8 cellular contexts compared by ENCODE assay signal in the genomic region with DNA sequence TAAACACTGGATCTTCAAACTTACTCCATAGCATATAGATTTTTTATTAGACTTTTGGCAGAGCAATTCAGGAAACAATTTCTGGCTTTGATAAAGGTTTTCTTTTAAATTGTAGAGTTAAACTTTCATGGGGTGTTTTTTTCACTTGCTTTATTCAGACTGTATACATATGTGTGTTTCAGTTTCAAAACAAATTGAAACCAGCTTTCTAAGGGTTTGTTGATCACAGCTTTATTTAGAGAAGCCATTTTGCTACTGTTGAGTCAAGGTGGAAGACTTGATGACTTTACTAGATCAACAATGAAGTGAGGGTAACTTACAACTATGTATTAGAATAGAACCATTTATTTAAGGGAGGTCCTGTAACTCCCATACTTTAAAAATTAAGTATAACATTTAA. TPM values are rescaled to one million over a fixed set of nuclear protein-coding genes. Genes with fewer than 3 reads are reported as not detected.
A peak's percentile ranks its signal among the peaks of the same experiment; 100 is the strongest.
DNase-seq lines count a peak whose midpoint lies in the region; ATAC-seq lines count a peak whose summit lies in the region.

No MANE protein-coding gene starts in this region.

- ATAC-seq in HG02870 (IDR thresholded peaks at IDR 0.05; ENCODE audit: unreplicated experiment), result peak; percentile 61
- peak; percentile 78 for ATAC-seq in stimulated activated effector memory CD8-positive, alpha-beta T cell treated with anti-CD3 and anti-CD28 coated beads, Interleukin-12 subunit alpha, Interleukin-12 subunit beta, amount 100 ng/mL, for 72 hours

- H3K4me3 Mint-ChIP-seq in activated naive CD4-positive, alpha-beta T cell treated with anti-CD3 and anti-CD28 coated beads for 36 hours, result peak overlapping the region; percentile 42
- peak overlapping the region; percentile 90 for H3K4me3 Mint-ChIP-seq in T-helper 1 cell treated with Interleukin-12 subunit alpha and Interleukin-12 subunit beta and Interleukin-4 antibody, amounts not matched to agents 30 μg/mL and 1 μg/mL, for 36 hours
- peak overlapping the region; percentile 82 for H3K4me3 Mint-ChIP-seq in stimulated activated effector memory CD8-positive, alpha-beta T cell treated with anti-CD3 and anti-CD28 coated beads, Interleukin-12 subunit alpha, Interleukin-12 subunit beta, amount 100 ng/mL, for 72 hours

- DNase-seq in activated naive CD4-positive, alpha-beta T cell treated with anti-CD3 and anti-CD28 coated beads for 36 hours, result no peak
- no peak for DNase-seq in activated naive CD4-positive, alpha-beta T cell treated with anti-CD3 and anti-CD28 coated beads, Interleukin-2, amount 50 U/mL, for 16 hours
- DNase-seq in stimulated activated effector memory CD8-positive, alpha-beta T cell treated with anti-CD3 and anti-CD28 coated beads, Interleukin-12 subunit alpha, Interleukin-12 subunit beta, amount 100 ng/mL, for 72 hours (ENCODE audit: low spot score in 2 of 2), result no peak
- DNase-seq in NCI-H1417 (lab: John Stamatoyannopoulos, UW) (no peak), RKO (ENCODE audit: low spot score) (no peak), GOT3 (lab: John Stamatoyannopoulos, UW) (no peak)

- CTCF ChIA-PET in activated naive CD4-positive, alpha-beta T cell treated with anti-CD3 and anti-CD28 coated beads for 36 hours (lab: Charles Lee), result interaction anchor here (0.6 to 0.7 kb wide), 2 partner anchors 17 to 186 kb away, joined by 3 to 8 read pairs; no protein-coding TSS in a partner anchor

- no peaks in the 10 kb centered on the region for H3K27me3 Mint-ChIP-seq in activated naive CD4-positive, alpha-beta T cell treated with anti-CD3 and anti-CD28 coated beads for 36 hours (ENCODE audit: low read depth)
- peaks cover 10% of the 10 kb centered on the region for H3K27me3 Mint-ChIP-seq in T-helper 1 cell treated with Interleukin-12 subunit alpha and Interleukin-12 subunit beta and Interleukin-4 antibody, amounts not matched to agents 30 μg/mL and 1 μg/mL, for 36 hours (ENCODE audit: low read depth)

- H3K9me3 Mint-ChIP-seq in activated naive CD4-positive, alpha-beta T cell treated with anti-CD3 and anti-CD28 coated beads for 36 hours, result no peaks in the 10 kb centered on the region
- H3K9me3 Mint-ChIP-seq in T-helper 1 cell treated with Interleukin-12 subunit alpha and Interleukin-12 subunit beta and Interleukin-4 antibody, amounts not matched to agents 30 μg/mL and 1 μg/mL, for 36 hours, result no peaks in the 10 kb centered on the region
- no peaks in the 10 kb centered on the region for H3K9me3 Mint-ChIP-seq in stimulated activated effector memory CD8-positive, alpha-beta T cell treated with anti-CD3 and anti-CD28 coated beads, Interleukin-12 subunit alpha, Interleukin-12 subunit beta, amount 100 ng/mL, for 72 hours

- intact Hi-C loops in activated naive CD4-positive, alpha-beta T cell treated with anti-CD3 and anti-CD28 coated beads for 36 hours (cut with micrococcal nuclease), result loop anchor here (2.0 to 10.0 kb wide), 3 partner anchors 13 to 1853 kb away; partner anchors contain the start of gene TOP2B

- H3K27ac Mint-ChIP-seq in activated naive CD4-positive, alpha-beta T cell treated with anti-CD3 and anti-CD28 coated beads for 36 hours, result no peak overlapping the region
- peak overlapping the region; percentile 95 for H3K27ac Mint-ChIP-seq in T-helper 1 cell treated with Interleukin-12 subunit alpha and Interleukin-12 subunit beta and Interleukin-4 antibody, amounts not matched to agents 30 μg/mL and 1 μg/mL, for 36 hours
- H3K27ac Mint-ChIP-seq in stimulated activated effector memory CD8-positive, alpha-beta T cell treated with anti-CD3 and anti-CD28 coated beads, Interleukin-12 subunit alpha, Interleukin-12 subunit beta, amount 100 ng/mL, for 72 hours, result peak overlapping the region; percentile 97

- peaks cover 10% of the 10 kb centered on the region for H3K36me3 Mint-ChIP-seq in activated naive CD4-positive, alpha-beta T cell treated with anti-CD3 and anti-CD28 coated beads for 36 hours (ENCODE audit: low read depth)
- peaks cover 41% of the 10 kb centered on the region for H3K36me3 Mint-ChIP-seq in T-helper 1 cell treated with Interleukin-12 subunit alpha and Interleukin-12 subunit beta and Interleukin-4 antibody, amounts not matched to agents 30 μg/mL and 1 μg/mL, for 36 hours (ENCODE audit: low read depth)
- H3K36me3 Mint-ChIP-seq in stimulated activated effector memory CD8-positive, alpha-beta T cell treated with anti-CD3 and anti-CD28 coated beads, Interleukin-12 subunit alpha, Interleukin-12 subunit beta, amount 100 ng/mL, for 72 hours, result peaks cover 39% of the 10 kb centered on the region

- peaks cover 63% of the 10 kb centered on the region for H3K4me1 Mint-ChIP-seq in activated naive CD4-positive, alpha-beta T cell treated with anti-CD3 and anti-CD28 coated beads for 36 hours (ENCODE audit: low read depth)
- H3K4me1 Mint-ChIP-seq in T-helper 1 cell treated with Interleukin-12 subunit alpha and Interleukin-12 subunit beta and Interleukin-4 antibody, amounts not matched to agents 30 μg/mL and 1 μg/mL, for 36 hours (ENCODE audit: low read depth), result peaks cover 54% of the 10 kb centered on the region
- peaks cover 57% of the 10 kb centered on the region for H3K4me1 Mint-ChIP-seq in stimulated activated effector memory CD8-positive, alpha-beta T cell treated with anti-CD3 and anti-CD28 coated beads, Interleukin-12 subunit alpha, Interleukin-12 subunit beta, amount 100 ng/mL, for 72 hours

RNA-seq across cellular contexts. Expression of gene UBE2E1, which starts 6.2 kb away (rescaled TPM):
- 10 to 100 TPM; 66.0 to 66.6 TPM for total RNA-seq in activated naive CD4-positive, alpha-beta T cell treated with anti-CD3 and anti-CD28 coated beads for 36 hours
